1 cellular context compared by ENCODE assay signal in genomic region chr9:75087824-75088645, GRCh38.
A peak's percentile ranks its signal among the peaks of the same experiment; 100 is the strongest.
TF ChIP-seq lines count a peak whose summit lies in the region.

Gene NMRK1, minus strand, starts transcription at chr9:75088155. Its CDS starts 5,040 bp downstream, at chr9:75083115.
A gene with protein sequence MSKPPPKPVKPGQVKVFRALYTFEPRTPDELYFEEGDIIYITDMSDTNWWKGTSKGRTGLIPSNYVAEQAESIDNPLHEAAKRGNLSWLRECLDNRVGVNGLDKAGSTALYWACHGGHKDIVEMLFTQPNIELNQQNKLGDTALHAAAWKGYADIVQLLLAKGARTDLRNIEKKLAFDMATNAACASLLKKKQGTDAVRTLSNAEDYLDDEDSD (plus strand): TSS chr9:75088514. CDS start chr9:75088693, 179 bp downstream.

TF ChIP-seq in HepG2, 621 proteins besides CTCF, POLR2A, EP300 and RAD21 (continued from another document and continues in another):
- TF ChIP-seq PLSCR1 (CRISPR knock-in tag; IDR thresholded peaks at IDR 0.05; ENCODE audit: borderline replicate concordance) = no peak
- no peak for TF ChIP-seq ZNF761 (CRISPR knock-in tag; conservative IDR thresholded peaks at IDR 0.05)
- no peak for TF ChIP-seq ZSCAN30 (CRISPR knock-in tag; IDR thresholded peaks at IDR 0.05)
- TF ChIP-seq ETV5 (CRISPR knock-in tag; IDR thresholded peaks at IDR 0.05; ENCODE audit: borderline replicate concordance) = no peak
- TF ChIP-seq SOX6 (IDR thresholded peaks at IDR 0.05) = no peak
- peak; percentile 41; the same call in 1 of the 2 replicates for TF ChIP-seq SOX6 (CRISPR knock-in tag; IDR thresholded peaks at IDR 0.05)
- no peak for TF ChIP-seq SRF (IDR thresholded peaks at IDR 0.05; ENCODE audit: low read depth, low read length)
- TF ChIP-seq ZNF737 (CRISPR knock-in tag; IDR thresholded peaks at IDR 0.05; ENCODE audit: borderline replicate concordance) = 0 out of 2 replicates have a peak, but pooled peaks have one; percentile 47
- no peak for TF ChIP-seq ZNF678 (CRISPR knock-in tag; IDR thresholded peaks at IDR 0.05)
- TF ChIP-seq ZXDC (CRISPR knock-in tag; IDR thresholded peaks at IDR 0.05) = 0 out of 2 replicates have a peak, but pooled peaks have one; percentile 4
- peak; percentile 53 for TF ChIP-seq HDAC1 (CRISPR knock-in tag; IDR thresholded peaks at IDR 0.05)
- TF ChIP-seq TBP (CRISPR knock-in tag; IDR thresholded peaks at IDR 0.05) = no peak
- 0 out of 2 replicates have a peak, but pooled peaks have one; percentile 0 for TF ChIP-seq ZNF232 (CRISPR knock-in tag; IDR thresholded peaks at IDR 0.05; ENCODE audit: borderline replicate concordance)
- TF ChIP-seq ATRX (CRISPR knock-in tag; IDR thresholded peaks at IDR 0.05; ENCODE audit: borderline replicate concordance) = no peak
- no peak for TF ChIP-seq SNAI1 (CRISPR knock-in tag; IDR thresholded peaks at IDR 0.05; ENCODE audit: borderline replicate concordance)
- TF ChIP-seq ZNF629 (CRISPR knock-in tag; conservative IDR thresholded peaks at IDR 0.05) = no peak
- TF ChIP-seq ZBTB7B (CRISPR knock-in tag; IDR thresholded peaks at IDR 0.05) = peak; percentile 21
- 0 out of 2 replicates have a peak, but pooled peaks have one; percentile 43 for TF ChIP-seq ZBTB34 (CRISPR knock-in tag; IDR thresholded peaks at IDR 0.05)
- peak; percentile 81 for TF ChIP-seq RBFOX2 (IDR thresholded peaks at IDR 0.05; ENCODE audit: low read depth, low read length)
- no peak for TF ChIP-seq ZNF724P (CRISPR knock-in tag; IDR thresholded peaks at IDR 0.05; ENCODE audit: borderline replicate concordance)
- TF ChIP-seq RBAK (CRISPR knock-in tag; IDR thresholded peaks at IDR 0.05) = no peak; the same call in 1 of the 2 replicates
- TF ChIP-seq SALL1 (CRISPR knock-in tag; IDR thresholded peaks at IDR 0.05) = peak; percentile 45
- peak; percentile 59 for TF ChIP-seq UBTF (CRISPR knock-in tag; IDR thresholded peaks at IDR 0.05)
- peak; percentile 51; the same call in 1 of the 2 replicates for TF ChIP-seq ATF7-NPFF (CRISPR knock-in tag; IDR thresholded peaks at IDR 0.05; ENCODE audit: low read depth)
- TF ChIP-seq, protein P1, sequence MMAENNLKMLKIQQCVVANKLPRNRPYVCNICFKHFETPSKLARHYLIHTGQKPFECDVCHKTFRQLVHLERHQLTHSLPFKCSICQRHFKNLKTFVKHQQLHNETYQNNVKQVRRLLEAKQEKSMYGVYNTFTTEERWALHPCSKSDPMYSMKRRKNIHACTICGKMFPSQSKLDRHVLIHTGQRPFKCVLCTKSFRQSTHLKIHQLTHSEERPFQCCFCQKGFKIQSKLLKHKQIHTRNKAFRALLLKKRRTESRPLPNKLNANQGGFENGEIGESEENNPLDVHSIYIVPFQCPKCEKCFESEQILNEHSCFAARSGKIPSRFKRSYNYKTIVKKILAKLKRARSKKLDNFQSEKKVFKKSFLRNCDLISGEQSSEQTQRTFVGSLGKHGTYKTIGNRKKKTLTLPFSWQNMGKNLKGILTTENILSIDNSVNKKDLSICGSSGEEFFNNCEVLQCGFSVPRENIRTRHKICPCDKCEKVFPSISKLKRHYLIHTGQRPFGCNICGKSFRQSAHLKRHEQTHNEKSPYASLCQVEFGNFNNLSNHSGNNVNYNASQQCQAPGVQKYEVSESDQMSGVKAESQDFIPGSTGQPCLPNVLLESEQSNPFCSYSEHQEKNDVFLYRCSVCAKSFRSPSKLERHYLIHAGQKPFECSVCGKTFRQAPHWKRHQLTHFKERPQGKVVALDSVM (CRISPR knock-in tag; IDR thresholded peaks at IDR 0.05) = no peak; the same call in 1 of the 2 replicates
- 0 out of 2 replicates have a peak, but pooled peaks have one; percentile 34 for TF ChIP-seq ZNF547 (CRISPR knock-in tag; IDR thresholded peaks at IDR 0.05)
- TF ChIP-seq RFXAP (CRISPR knock-in tag; IDR thresholded peaks at IDR 0.05; ENCODE audit: borderline replicate concordance) = peak; percentile 55; the same call in 1 of the 2 replicates
- peak; percentile 94 for TF ChIP-seq ZBTB14 (CRISPR knock-in tag; IDR thresholded peaks at IDR 0.05)
- TF ChIP-seq DMAP1 (CRISPR knock-in tag; IDR thresholded peaks at IDR 0.05) = peak; percentile 27
- TF ChIP-seq KDM1A (CRISPR knock-in tag; IDR thresholded peaks at IDR 0.05) = no peak
- TF ChIP-seq JDP2 (CRISPR knock-in tag; IDR thresholded peaks at IDR 0.05; ENCODE audit: borderline replicate concordance) = no peak
- TF ChIP-seq, protein P2, sequence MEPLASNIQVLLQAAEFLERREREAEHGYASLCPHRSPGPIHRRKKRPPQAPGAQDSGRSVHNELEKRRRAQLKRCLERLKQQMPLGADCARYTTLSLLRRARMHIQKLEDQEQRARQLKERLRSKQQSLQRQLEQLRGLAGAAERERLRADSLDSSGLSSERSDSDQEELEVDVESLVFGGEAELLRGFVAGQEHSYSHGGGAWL (CRISPR knock-in tag; IDR thresholded peaks at IDR 0.05) = peak; percentile 66
- no peak for TF ChIP-seq ZC3H13 (CRISPR knock-in tag; IDR thresholded peaks at IDR 0.05)
- 0 out of 2 replicates have a peak, but pooled peaks have one; percentile 30 for TF ChIP-seq ZNF350 (CRISPR knock-in tag; IDR thresholded peaks at IDR 0.05; ENCODE audit: borderline replicate concordance, low read depth)
- no peak for TF ChIP-seq ATF7 (IDR thresholded peaks at IDR 0.05)
- 0 out of 2 replicates have a peak, but pooled peaks have one; percentile 49 for TF ChIP-seq ATF7 (CRISPR knock-in tag; IDR thresholded peaks at IDR 0.05)
- TF ChIP-seq ZNF556 (CRISPR knock-in tag; IDR thresholded peaks at IDR 0.05; ENCODE audit: borderline replicate concordance) = peak; percentile 80
- TF ChIP-seq CBX2 (IDR thresholded peaks at IDR 0.05; ENCODE audit: low read depth, low read length) = no peak
- TF ChIP-seq CBX2 (CRISPR knock-in tag; IDR thresholded peaks at IDR 0.05; ENCODE audit: low read depth) = 0 out of 2 replicates have a peak, but pooled peaks have one; percentile 38
- peak; percentile 34 for TF ChIP-seq SP2 (CRISPR knock-in tag; IDR thresholded peaks at IDR 0.05)
- TF ChIP-seq FOXK1 (CRISPR knock-in tag; IDR thresholded peaks at IDR 0.05; ENCODE audit: borderline replicate concordance, low read depth) = peak; percentile 21; the same call in 1 of the 2 replicates
- TF ChIP-seq, protein P3, sequence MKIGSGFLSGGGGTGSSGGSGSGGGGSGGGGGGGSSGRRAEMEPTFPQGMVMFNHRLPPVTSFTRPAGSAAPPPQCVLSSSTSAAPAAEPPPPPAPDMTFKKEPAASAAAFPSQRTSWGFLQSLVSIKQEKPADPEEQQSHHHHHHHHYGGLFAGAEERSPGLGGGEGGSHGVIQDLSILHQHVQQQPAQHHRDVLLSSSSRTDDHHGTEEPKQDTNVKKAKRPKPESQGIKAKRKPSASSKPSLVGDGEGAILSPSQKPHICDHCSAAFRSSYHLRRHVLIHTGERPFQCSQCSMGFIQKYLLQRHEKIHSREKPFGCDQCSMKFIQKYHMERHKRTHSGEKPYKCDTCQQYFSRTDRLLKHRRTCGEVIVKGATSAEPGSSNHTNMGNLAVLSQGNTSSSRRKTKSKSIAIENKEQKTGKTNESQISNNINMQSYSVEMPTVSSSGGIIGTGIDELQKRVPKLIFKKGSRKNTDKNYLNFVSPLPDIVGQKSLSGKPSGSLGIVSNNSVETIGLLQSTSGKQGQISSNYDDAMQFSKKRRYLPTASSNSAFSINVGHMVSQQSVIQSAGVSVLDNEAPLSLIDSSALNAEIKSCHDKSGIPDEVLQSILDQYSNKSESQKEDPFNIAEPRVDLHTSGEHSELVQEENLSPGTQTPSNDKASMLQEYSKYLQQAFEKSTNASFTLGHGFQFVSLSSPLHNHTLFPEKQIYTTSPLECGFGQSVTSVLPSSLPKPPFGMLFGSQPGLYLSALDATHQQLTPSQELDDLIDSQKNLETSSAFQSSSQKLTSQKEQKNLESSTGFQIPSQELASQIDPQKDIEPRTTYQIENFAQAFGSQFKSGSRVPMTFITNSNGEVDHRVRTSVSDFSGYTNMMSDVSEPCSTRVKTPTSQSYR (CRISPR knock-in tag; IDR thresholded peaks at IDR 0.05; ENCODE audit: borderline replicate concordance) = peak; percentile 13; the same call in 1 of the 2 replicates
- peak; percentile 77 for TF ChIP-seq ZMYM3 (CRISPR knock-in tag; IDR thresholded peaks at IDR 0.05)
- peak; percentile 96 for TF ChIP-seq HNRNPLL (IDR thresholded peaks at IDR 0.05; ENCODE audit: low read depth, low read length, poor library complexity, severe bottlenecking)
- TF ChIP-seq, protein P4, sequence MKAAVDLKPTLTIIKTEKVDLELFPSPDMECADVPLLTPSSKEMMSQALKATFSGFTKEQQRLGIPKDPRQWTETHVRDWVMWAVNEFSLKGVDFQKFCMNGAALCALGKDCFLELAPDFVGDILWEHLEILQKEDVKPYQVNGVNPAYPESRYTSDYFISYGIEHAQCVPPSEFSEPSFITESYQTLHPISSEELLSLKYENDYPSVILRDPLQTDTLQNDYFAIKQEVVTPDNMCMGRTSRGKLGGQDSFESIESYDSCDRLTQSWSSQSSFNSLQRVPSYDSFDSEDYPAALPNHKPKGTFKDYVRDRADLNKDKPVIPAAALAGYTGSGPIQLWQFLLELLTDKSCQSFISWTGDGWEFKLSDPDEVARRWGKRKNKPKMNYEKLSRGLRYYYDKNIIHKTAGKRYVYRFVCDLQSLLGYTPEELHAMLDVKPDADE (CRISPR knock-in tag; IDR thresholded peaks at IDR 0.05) = no peak
- TF ChIP-seq RFXANK (CRISPR knock-in tag; IDR thresholded peaks at IDR 0.05) = no peak
- 0 out of 2 replicates have a peak, but pooled peaks have one; percentile 28 for TF ChIP-seq DNMT3B (CRISPR knock-in tag; conservative IDR thresholded peaks at IDR 0.05)
- 0 out of 2 replicates have a peak, but pooled peaks have one; percentile 44 for TF ChIP-seq ADNP (CRISPR knock-in tag; IDR thresholded peaks at IDR 0.05)
- no peak for TF ChIP-seq ZNF557 (CRISPR knock-in tag; IDR thresholded peaks at IDR 0.05)
- TF ChIP-seq ZNF839 (CRISPR knock-in tag; IDR thresholded peaks at IDR 0.05; ENCODE audit: borderline replicate concordance) = no peak
- TF ChIP-seq ZFX (CRISPR knock-in tag; IDR thresholded peaks at IDR 0.05; ENCODE audit: low read depth) = peak; percentile 76
- 0 out of 2 replicates have a peak, but pooled peaks have one; percentile 28 for TF ChIP-seq SALL2 (CRISPR knock-in tag; IDR thresholded peaks at IDR 0.05)
- TF ChIP-seq ZNF234 (CRISPR knock-in tag; conservative IDR thresholded peaks at IDR 0.05) = 0 out of 2 replicates have a peak, but pooled peaks have one; percentile 67
- TF ChIP-seq IRF2 (CRISPR knock-in tag; IDR thresholded peaks at IDR 0.05) = no peak
- 0 out of 2 replicates have a peak, but pooled peaks have one; percentile 53 for TF ChIP-seq ZNF878 (CRISPR knock-in tag; IDR thresholded peaks at IDR 0.05)
